ENCODE assay signal across 27 cellular contexts in the genomic region with DNA sequence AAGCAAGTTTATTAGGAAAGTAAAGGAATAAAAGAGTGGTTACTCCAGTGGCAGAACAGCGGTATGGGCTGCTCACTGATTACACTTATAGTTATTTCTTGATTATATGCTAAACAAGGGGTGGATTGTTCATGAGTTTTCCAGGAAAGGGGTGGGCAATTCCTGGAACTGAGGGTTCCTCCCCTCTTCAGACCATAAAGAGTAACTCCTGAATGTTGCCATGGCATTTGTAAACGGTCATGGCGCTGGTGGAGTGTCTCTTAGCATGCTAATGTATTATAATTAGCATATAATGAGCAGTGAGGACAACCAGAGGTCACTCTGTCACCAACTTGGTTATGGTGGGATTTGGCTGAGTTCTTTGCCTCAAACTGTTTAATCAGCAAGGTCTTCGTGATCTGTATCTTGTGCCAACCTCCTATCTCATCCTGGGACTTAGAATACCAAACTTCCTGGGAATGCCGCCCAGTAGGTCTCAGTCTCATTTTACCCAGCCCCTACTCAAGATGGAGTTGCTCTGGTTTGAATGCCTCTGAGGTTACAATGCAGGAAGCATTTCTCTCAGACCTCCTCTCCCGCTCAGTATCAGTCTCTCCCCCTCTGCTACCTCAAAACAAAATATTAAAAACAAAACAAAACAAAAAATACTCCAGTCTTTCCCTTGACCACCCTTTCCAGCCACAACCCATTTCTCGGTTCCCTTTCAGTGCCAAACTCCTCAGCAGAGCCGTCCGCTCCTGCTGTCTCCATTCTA.
"Had no signal": no experiment of that assay in that cellular context is flagged by ENCODE, and none has a peak within 500 bp of the region (broad histone marks: within the 10 kb centered on the region; RNA-seq: fewer than 3 reads in every experiment).

No MANE protein-coding gene starts in this region.

- ATAC-seq: gastrocnemius medialis; left colon; naive thymus-derived CD4-positive, alpha-beta T cell; T-cell; upper lobe of right lung had no signal

- H3K4me2 ChIP-seq: hepatocyte had no signal

- H3K4me3 ChIP-seq: esophagus muscularis mucosa, gastrocnemius medialis, hepatocyte, spleen, suprapubic skin, tibial artery, upper lobe of right lung had no signal

- H3K27ac ChIP-seq: esophagus muscularis mucosa, gastrocnemius medialis, hepatocyte, parathyroid adenoma, spleen, suprapubic skin, tibial artery, upper lobe of right lung had no signal

- H3K4me3 Mint-ChIP-seq: activated CD4-positive, alpha-beta T cell treated with anti-CD3 and anti-CD28 coated beads, Interleukin-2, amount 10 ng/mL, durations not matched to agents 24 days and 14 days; activated naive CD4-positive, alpha-beta T cell treated with anti-CD3 and anti-CD28 coated beads for 36 hours; activated naive CD8-positive, alpha-beta T cell treated with anti-CD3 and anti-CD28 coated beads for 36 hours; activated T-helper 1 cell treated with anti-CD3 and anti-CD28 coated beads, Interleukin-12 subunit alpha, Interleukin-12 subunit beta, Interleukin-2, Interleukin-4 antibody, amounts not matched to agents 30 ng/mL and 10 ng/mL and 1 ng/mL, durations not matched to agents 14 hours and 24 hours and 36 hours; naive thymus-derived CD4-positive, alpha-beta T cell; neural crest cell; T-cell; T-helper 2 cell treated with Interferon-gamma antibody and Interleukin-4, amounts not matched to agents 5 μg/mL and 100 μg/mL, for 36 hours had no signal

- H3K4me1 Mint-ChIP-seq: activated CD4-positive, alpha-beta T cell treated with anti-CD3 and anti-CD28 coated beads, Interleukin-2, amount 10 ng/mL, durations not matched to agents 24 days and 14 days had no signal

- DNase-seq: activated CD4-positive, alpha-beta T cell treated with anti-CD3 and anti-CD28 coated beads, Interleukin-2, amount 10 ng/mL, durations not matched to agents 24 days and 14 days; activated CD4-positive, CD25-positive, alpha-beta regulatory T cell treated with anti-CD3 and anti-CD28 coated beads, Interleukin-2, amount 50 U/mL, for 72 hours; activated effector memory CD4-positive, alpha-beta T cell treated with anti-CD3 and anti-CD28 coated beads, Interleukin-2, amount 50 U/mL, for 16 hours; activated naive CD4-positive, alpha-beta T cell treated with anti-CD3 and anti-CD28 coated beads for 36 hours; activated naive CD8-positive, alpha-beta T cell treated with anti-CD3 and anti-CD28 coated beads for 36 hours; activated T-cell treated with anti-CD3 and anti-CD28 coated beads, Interleukin-2, amount 50 U/mL, for 1 hour; dermis blood vessel endothelial cell; effector CD4-positive, alpha-beta T cell; gastrocnemius medialis; kidney; left colon; midbrain; naive thymus-derived CD4-positive, alpha-beta T cell; occipital lobe; right cardiac atrium; spleen; stimulated activated naive CD4-positive, alpha-beta T cell; T-cell; tibial artery; upper lobe of right lung had no signal

- H3K4me1 ChIP-seq: esophagus muscularis mucosa, gastrocnemius medialis, parathyroid adenoma, suprapubic skin, tibial artery, upper lobe of right lung had no signal

- H3K36me3 ChIP-seq: esophagus muscularis mucosa, gastrocnemius medialis, spleen, suprapubic skin, tibial artery, upper lobe of right lung had no signal

- H3K9ac ChIP-seq: parathyroid adenoma had no signal

- H3K9me3 ChIP-seq: esophagus muscularis mucosa, gastrocnemius medialis, spleen, suprapubic skin, tibial artery, upper lobe of right lung had no signal

- H3K27ac Mint-ChIP-seq: activated CD4-positive, alpha-beta T cell treated with anti-CD3 and anti-CD28 coated beads, Interleukin-2, amount 10 ng/mL, durations not matched to agents 24 days and 14 days; activated naive CD4-positive, alpha-beta T cell treated with anti-CD3 and anti-CD28 coated beads for 36 hours; activated naive CD8-positive, alpha-beta T cell treated with anti-CD3 and anti-CD28 coated beads for 36 hours; activated T-helper 1 cell treated with anti-CD3 and anti-CD28 coated beads, Interleukin-12 subunit alpha, Interleukin-12 subunit beta, Interleukin-2, Interleukin-4 antibody, amounts not matched to agents 30 ng/mL and 10 ng/mL and 1 ng/mL, durations not matched to agents 14 hours and 24 hours and 36 hours; naive thymus-derived CD4-positive, alpha-beta T cell; T-cell; T-helper 2 cell treated with Interferon-gamma antibody and Interleukin-4, amounts not matched to agents 5 μg/mL and 100 μg/mL, for 36 hours had no signal

- H3K9me3 Mint-ChIP-seq: activated CD4-positive, alpha-beta T cell treated with anti-CD3 and anti-CD28 coated beads, Interleukin-2, amount 10 ng/mL, durations not matched to agents 24 days and 14 days; activated naive CD4-positive, alpha-beta T cell treated with anti-CD3 and anti-CD28 coated beads for 36 hours; activated naive CD8-positive, alpha-beta T cell treated with anti-CD3 and anti-CD28 coated beads for 36 hours; activated T-helper 1 cell treated with anti-CD3 and anti-CD28 coated beads, Interleukin-12 subunit alpha, Interleukin-12 subunit beta, Interleukin-2, Interleukin-4 antibody, amounts not matched to agents 30 ng/mL and 10 ng/mL and 1 ng/mL, durations not matched to agents 14 hours and 24 hours and 36 hours; naive thymus-derived CD4-positive, alpha-beta T cell; neural crest cell; T-cell; T-helper 2 cell treated with Interferon-gamma antibody and Interleukin-4, amounts not matched to agents 5 μg/mL and 100 μg/mL, for 36 hours had no signal

- H3K36me3 Mint-ChIP-seq: activated naive CD8-positive, alpha-beta T cell treated with anti-CD3 and anti-CD28 coated beads for 36 hours; T-cell had no signal
